ENCODE assay signal across 13 cellular contexts in genomic region chr12:110012659-110013058, GRCh38. TPM values are rescaled to one million over a fixed set of nuclear protein-coding genes. Genes with fewer than 3 reads are reported as not detected.
DNase-seq lines count a peak whose midpoint lies in the region; ATAC-seq and TF ChIP-seq lines count a peak whose summit lies in the region.
"Had no signal": no experiment of that assay in that cellular context is flagged by ENCODE, and none has a peak within 500 bp of the region (broad histone marks: within the 10 kb centered on the region; RNA-seq: fewer than 3 reads in every experiment).

No MANE protein-coding gene starts in this region.

- peaks cover 78% of the 10 kb centered on the region for H3K79me2 ChIP-seq in SU-DHL-6 (ENCODE audit: insufficient read depth, low read length)

- no peak overlapping the region for H2AFZ ChIP-seq in SU-DHL-6 (ENCODE audit: low read depth, low read length, severe bottlenecking)

- H3K36me3 ChIP-seq in SU-DHL-6 (ENCODE audit: low read length), result peaks cover 34% of the 10 kb centered on the region

- H3K9me2 ChIP-seq in SU-DHL-6 (replicated peaks; ENCODE audit: insufficient read depth, low read length), result no peaks in the 10 kb centered on the region

- H3F3A ChIP-seq in SU-DHL-6 (ENCODE audit: insufficient read depth), result peaks cover 49% of the 10 kb centered on the region

- peaks cover 74% of the 10 kb centered on the region for H3K4me1 Mint-ChIP-seq in activated T-cell treated with anti-CD3 and anti-CD28 coated beads, Interleukin-2, amount 50 U/mL, for 72 hours (ENCODE audit: low read depth)
- peaks cover 39 to 49% of the 10 kb centered on the region in 2 donors for H3K4me1 Mint-ChIP-seq in effector memory CD8-positive, alpha-beta T cell (ENCODE audit: low read depth in 2 of 2)
- peaks cover 72% of the 10 kb centered on the region for H3K4me1 Mint-ChIP-seq in stimulated activated memory B cell treated with anti-CD40 and anti-IgM and Interleukin-4, amounts not matched to agents 10 μg/mL and 1 μg/mL and 100 μg/mL, for 72 hours
- H3K4me1 Mint-ChIP-seq: endodermal cell had no signal

- TF ChIP-seq CTCF in SU-DHL-6 (IDR thresholded peaks at IDR 0.05; ENCODE audit: insufficient read depth, low read length, poor library complexity, severe bottlenecking), result no peak

- no peak overlapping the region for H3K4me3 ChIP-seq in SU-DHL-6 (ENCODE audit: insufficient read depth, low read length, poor library complexity, severe bottlenecking)
- H3K4me3 ChIP-seq: K562 had no signal

- peak overlapping the region in 1 of 2 donors; percentile 65 for H3K4me3 Mint-ChIP-seq in activated T-cell treated with anti-CD3 and anti-CD28 coated beads, Interleukin-2, amount 50 U/mL, for 72 hours
- H3K4me3 Mint-ChIP-seq in effector memory CD8-positive, alpha-beta T cell, result peak overlapping the region; percentile 49 to 58
- peak overlapping the region; percentile 83 for H3K4me3 Mint-ChIP-seq in stimulated activated memory B cell treated with anti-CD40 and anti-IgM and Interleukin-4, amounts not matched to agents 10 μg/mL and 1 μg/mL and 100 μg/mL, for 72 hours
- H3K4me3 Mint-ChIP-seq: endodermal cell had no signal

- peak overlapping the region; percentile 18 for H3K27ac Mint-ChIP-seq in activated T-cell treated with anti-CD3 and anti-CD28 coated beads, Interleukin-2, amount 50 U/mL, for 72 hours
- H3K27ac Mint-ChIP-seq in effector memory CD8-positive, alpha-beta T cell, result peak overlapping the region; percentile 52 to 93
- peak overlapping the region; percentile 86 for H3K27ac Mint-ChIP-seq in stimulated activated memory B cell treated with anti-CD40 and anti-IgM and Interleukin-4, amounts not matched to agents 10 μg/mL and 1 μg/mL and 100 μg/mL, for 72 hours
- H3K27ac Mint-ChIP-seq: endodermal cell had no signal

- ATAC-seq in activated T-cell treated with anti-CD3 and anti-CD28 coated beads, Interleukin-2, amount 50 U/mL, for 72 hours (replicated peaks in 1 of 2), result peak in 1 of 2 donors; percentile 18
- ATAC-seq in effector memory CD8-positive, alpha-beta T cell (replicated peaks), result no peak
- ATAC-seq in stimulated activated memory B cell treated with anti-CD40 and anti-IgM and Interleukin-4, amounts not matched to agents 10 μg/mL and 1 μg/mL and 100 μg/mL, for 72 hours, result no peak
- no peak for ATAC-seq in HG03469 (IDR thresholded peaks at IDR 0.05; ENCODE audit: unreplicated experiment)
- no peak for ATAC-seq in GM19395 (IDR thresholded peaks at IDR 0.05; ENCODE audit: unreplicated experiment)
- ATAC-seq: K562 had no signal

- H3K27me3 ChIP-seq in SU-DHL-6 (ENCODE audit: low read length), result no peaks in the 10 kb centered on the region

- no peaks in the 10 kb centered on the region for H3K9me3 ChIP-seq in SU-DHL-6 (ENCODE audit: insufficient read depth, low read length)

- peak overlapping the region; percentile 15; the same call in 1 of the 2 replicates for H3K9ac ChIP-seq in SU-DHL-6 (ENCODE audit: low read length)

- no peaks in the 10 kb centered on the region for H3K27me3 Mint-ChIP-seq in activated T-cell treated with anti-CD3 and anti-CD28 coated beads, Interleukin-2, amount 50 U/mL, for 72 hours (ENCODE audit: low read depth)
- H3K27me3 Mint-ChIP-seq in effector memory CD8-positive, alpha-beta T cell, result no peaks in the 10 kb centered on the region
- H3K27me3 Mint-ChIP-seq in stimulated activated memory B cell treated with anti-CD40 and anti-IgM and Interleukin-4, amounts not matched to agents 10 μg/mL and 1 μg/mL and 100 μg/mL, for 72 hours, result no peaks in the 10 kb centered on the region

- peaks cover 0 to 3% of the 10 kb centered on the region in 2 donors for H3K9me3 Mint-ChIP-seq in activated T-cell treated with anti-CD3 and anti-CD28 coated beads, Interleukin-2, amount 50 U/mL, for 72 hours
- no peaks in the 10 kb centered on the region for H3K9me3 Mint-ChIP-seq in effector memory CD8-positive, alpha-beta T cell
- H3K9me3 Mint-ChIP-seq in stimulated activated memory B cell treated with anti-CD40 and anti-IgM and Interleukin-4, amounts not matched to agents 10 μg/mL and 1 μg/mL and 100 μg/mL, for 72 hours, result peaks cover 5% of the 10 kb centered on the region
- H3K9me3 Mint-ChIP-seq: endodermal cell had no signal

- H3K36me3 Mint-ChIP-seq in activated T-cell treated with anti-CD3 and anti-CD28 coated beads, Interleukin-2, amount 50 U/mL, for 72 hours (ENCODE audit: insufficient read depth in 2 of 2), result peaks cover 3 to 13% of the 10 kb centered on the region in 2 donors
- peaks cover 50% of the 10 kb centered on the region for H3K36me3 Mint-ChIP-seq in effector memory CD8-positive, alpha-beta T cell (ENCODE audit: insufficient read depth)
- H3K36me3 Mint-ChIP-seq in stimulated activated memory B cell treated with anti-CD40 and anti-IgM and Interleukin-4, amounts not matched to agents 10 μg/mL and 1 μg/mL and 100 μg/mL, for 72 hours, result peaks cover 53% of the 10 kb centered on the region

- no peaks in the 10 kb centered on the region; the same call in 1 of the 2 replicates for H4K20me1 ChIP-seq in SU-DHL-6 (ENCODE audit: low read depth, low read length)

- peak overlapping the region; percentile 84 for H3K4me2 ChIP-seq in SU-DHL-6 (ENCODE audit: low read depth, low read length, poor library complexity, severe bottlenecking)

- DNase-seq in activated T-cell treated with anti-CD3 and anti-CD28 coated beads, Interleukin-2, amount 50 U/mL, for 72 hours, result no peak
- DNase-seq in activated T-cell treated with anti-CD3 and anti-CD28 coated beads, Interleukin-2, amount 50 U/mL, for 1 hour, result no peak
- DNase-seq in effector memory CD8-positive, alpha-beta T cell, result no peak
- DNase-seq in A172 (ENCODE audit: low spot score), result no peak
- DNase-seq: activated CD4-positive, alpha-beta T cell treated with anti-CD3 and anti-CD28 coated beads for 48 hours; DMS 273 treated with DMSO at 0.1 percent for 48 hours; endodermal cell; NCI-H146 had no signal

- H3K27ac ChIP-seq in SU-DHL-6 (ENCODE audit: low read depth, low read length), result peak overlapping the region; percentile 97

RNA-seq across cellular contexts. Expression of gene ANKRD13A, which starts 13.4 kb away (rescaled TPM):
- 10 to 100 TPM; 67.8 to 72.8 TPM for total RNA-seq in activated T-cell treated with anti-CD3 and anti-CD28 coated beads, Interleukin-2, amount 50 U/mL, for 72 hours
- 131 and 155 TPM in 2 replicates for total RNA-seq in A172 (2014; rRNA removed; shearing (Covaris generic))

RNA-seq across cellular contexts. Expression of gene GIT2, which starts 16.5 kb away (rescaled TPM):
- 10 to 100 TPM; 70.0 to 74.9 TPM for total RNA-seq in activated T-cell treated with anti-CD3 and anti-CD28 coated beads, Interleukin-2, amount 50 U/mL, for 72 hours
- total RNA-seq in A172 (2014; rRNA removed; shearing (Covaris generic)), result 30.2 and 30.3 TPM in 2 replicates

RNA-seq across cellular contexts. Expression of gene C12orf76, which starts 35.7 kb away (rescaled TPM):
- 10 to 100 TPM; 16.9 to 19.0 TPM for total RNA-seq in activated T-cell treated with anti-CD3 and anti-CD28 coated beads, Interleukin-2, amount 50 U/mL, for 72 hours
- total RNA-seq in A172 (2014; rRNA removed; shearing (Covaris generic)), result 12.9 and 18.3 TPM in 2 replicates

Comparison
In these comparisons a context has a peak if more than half of its experiments do, and no peak if none do; other contexts are left out.
1. H3K27ac Mint-ChIP-seq: peak in every context shown above with its lines; median percentile 86 in stimulated activated memory B cell treated with anti-CD40 and anti-IgM and Interleukin-4, amounts not matched to agents 10 μg/mL and 1 μg/mL and 100 μg/mL, for 72 hours; 72 in effector memory CD8-positive, alpha-beta T cell; 18 in activated T-cell treated with anti-CD3 and anti-CD28 coated beads, Interleukin-2, amount 50 U/mL, for 72 hours.